In the genomic region with DNA sequence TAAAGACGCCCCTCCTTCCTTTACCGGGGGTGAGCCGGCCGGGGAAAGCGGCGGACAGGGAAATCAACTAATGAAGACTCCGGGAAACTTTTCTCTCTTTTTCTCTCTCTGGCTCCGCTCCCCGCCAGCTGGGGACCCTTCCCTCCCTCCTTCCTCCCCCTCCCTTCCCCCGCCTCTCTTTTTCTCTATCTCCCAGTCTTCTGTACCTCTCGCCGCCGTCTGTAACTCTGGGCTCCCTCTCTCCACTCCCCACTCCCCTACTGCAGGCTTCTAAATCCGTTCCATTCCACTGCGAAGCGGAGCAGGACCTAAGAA, we compare ENCODE assay signal across 1 cellular context.
TF ChIP-seq lines count a peak whose summit lies in the region.

No MANE protein-coding gene starts in this region.

TF ChIP-seq in HEK293, 187 proteins besides CTCF, POLR2A, EP300 and RAD21:
- TF ChIP-seq ZNF596 (tag by site-specific recombination; IDR thresholded peaks at IDR 0.05), result peak; percentile 44; the same call in 1 of the 2 replicates
- TF ChIP-seq ZNF121 (tag by site-specific recombination; IDR thresholded peaks at IDR 0.05), result no peak
- no peak for TF ChIP-seq EGR2 (tag by site-specific recombination; IDR thresholded peaks at IDR 0.05; ENCODE audit: low read depth)
- TF ChIP-seq, protein P1, sequence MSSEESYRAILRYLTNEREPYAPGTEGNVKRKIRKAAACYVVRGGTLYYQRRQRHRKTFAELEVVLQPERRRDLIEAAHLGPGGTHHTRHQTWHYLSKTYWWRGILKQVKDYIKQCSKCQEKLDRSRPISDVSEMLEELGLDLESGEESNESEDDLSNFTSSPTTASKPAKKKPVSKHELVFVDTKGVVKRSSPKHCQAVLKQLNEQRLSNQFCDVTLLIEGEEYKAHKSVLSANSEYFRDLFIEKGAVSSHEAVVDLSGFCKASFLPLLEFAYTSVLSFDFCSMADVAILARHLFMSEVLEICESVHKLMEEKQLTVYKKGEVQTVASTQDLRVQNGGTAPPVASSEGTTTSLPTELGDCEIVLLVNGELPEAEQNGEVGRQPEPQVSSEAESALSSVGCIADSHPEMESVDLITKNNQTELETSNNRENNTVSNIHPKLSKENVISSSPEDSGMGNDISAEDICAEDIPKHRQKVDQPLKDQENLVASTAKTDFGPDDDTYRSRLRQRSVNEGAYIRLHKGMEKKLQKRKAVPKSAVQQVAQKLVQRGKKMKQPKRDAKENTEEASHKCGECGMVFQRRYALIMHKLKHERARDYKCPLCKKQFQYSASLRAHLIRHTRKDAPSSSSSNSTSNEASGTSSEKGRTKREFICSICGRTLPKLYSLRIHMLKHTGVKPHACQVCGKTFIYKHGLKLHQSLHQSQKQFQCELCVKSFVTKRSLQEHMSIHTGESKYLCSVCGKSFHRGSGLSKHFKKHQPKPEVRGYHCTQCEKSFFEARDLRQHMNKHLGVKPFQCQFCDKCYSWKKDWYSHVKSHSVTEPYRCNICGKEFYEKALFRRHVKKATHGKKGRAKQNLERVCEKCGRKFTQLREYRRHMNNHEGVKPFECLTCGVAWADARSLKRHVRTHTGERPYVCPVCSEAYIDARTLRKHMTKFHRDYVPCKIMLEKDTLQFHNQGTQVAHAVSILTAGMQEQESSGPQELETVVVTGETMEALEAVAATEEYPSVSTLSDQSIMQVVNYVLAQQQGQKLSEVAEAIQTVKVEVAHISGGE (tag by site-specific recombination; conservative IDR thresholded peaks at IDR 0.05; ENCODE audit: low read depth), result no peak
- no peak for TF ChIP-seq ZNF768 (tag by site-specific recombination; IDR thresholded peaks at IDR 0.05)
